In the genomic region with DNA sequence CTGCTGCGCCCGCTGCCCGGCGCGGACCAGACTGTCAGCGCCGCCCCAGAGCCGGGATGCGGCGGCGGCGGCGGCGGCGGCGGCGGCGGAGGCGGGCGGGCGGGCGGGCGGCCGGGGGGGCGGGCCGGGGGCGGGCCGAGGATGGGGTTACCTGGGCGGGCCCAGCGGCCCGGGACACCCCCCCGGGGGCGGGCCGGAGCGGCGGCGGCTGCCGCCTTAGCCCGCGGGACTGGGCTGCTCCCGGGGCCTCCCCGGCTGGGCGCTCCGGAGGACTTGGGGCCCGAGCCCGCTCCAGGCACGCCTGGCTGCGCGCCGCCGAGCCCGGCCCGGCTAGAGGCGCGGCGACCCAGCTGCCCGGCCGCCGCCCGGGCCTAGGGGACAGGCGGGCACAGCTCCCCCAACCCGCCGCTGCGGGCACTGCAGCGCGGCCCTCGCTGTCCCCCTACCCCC, we compare ENCODE assay signal across 8 cellular contexts. TPM values are rescaled to one million over a fixed set of nuclear protein-coding genes. Genes with fewer than 3 reads are reported as not detected.
DNase-seq lines count a peak whose midpoint lies in the region; ATAC-seq and TF ChIP-seq lines count a peak whose summit lies in the region.

A gene (minus strand): TSS at position 33 of the 450 bp plus-strand sequence. CDS start 175 bp downstream, outside the sequence.

- H3K9me3 Mint-ChIP-seq in memory B cell = no peaks in the 10 kb centered on the region

- DNase-seq in AG20443 (ENCODE audit: low spot score) = peak; percentile 88
- peak; percentile 80 for DNase-seq in ecto neural progenitor cell (ENCODE audit: low spot score)
- DNase-seq in memory B cell (ENCODE audit: low spot score in 2 of 2) = peak; percentile 30 to 41
- DNase-seq in upper lobe of right lung = peak; percentile 81
- no peak for DNase-seq in NAMALWA (ENCODE audit: low spot score)

- H3K27me3 Mint-ChIP-seq in memory B cell = peaks cover 24% of the 10 kb centered on the region

- ATAC-seq in GM18867 (IDR thresholded peaks at IDR 0.05; ENCODE audit: unreplicated experiment) (peak; percentile 53), SK-N-SH treated with all-trans-retinoic acid at 6 μM for 48 hours (peak; percentile 45), memory B cell (ENCODE audit: low read depth) (peak; percentile 78), upper lobe of right lung (peak; percentile 80), GM18907 (IDR thresholded peaks at IDR 0.05; ENCODE audit: unreplicated experiment) (no peak)

- no peak for TF ChIP-seq CTCF in upper lobe of right lung (IDR thresholded peaks at IDR 0.05)

- H3K4me1 Mint-ChIP-seq in memory B cell = peaks cover 5% of the 10 kb centered on the region

- H3K27ac Mint-ChIP-seq in memory B cell = peak within 1 kb of the TSS; percentile 33

- H3K9me3 ChIP-seq in upper lobe of right lung = no peaks in the 10 kb centered on the region

- peak within 1 kb of the TSS; percentile 54 for H3K4me3 ChIP-seq in upper lobe of right lung

- H3K27me3 ChIP-seq in upper lobe of right lung = peaks cover 25% of the 10 kb centered on the region

- peak within 1 kb of the TSS; percentile 89 for H3K4me3 Mint-ChIP-seq in memory B cell

- peaks cover 13% of the 10 kb centered on the region for H3K4me1 ChIP-seq in upper lobe of right lung

- intact Hi-C loops in upper lobe of right lung (cut with DNase I) = no loop called here

- H3K36me3 Mint-ChIP-seq in memory B cell = no peaks in the 10 kb centered on the region

- H3K27ac ChIP-seq in upper lobe of right lung = no peak within 1 kb of the TSS

- no peaks in the 10 kb centered on the region for H3K36me3 ChIP-seq in upper lobe of right lung

TF ChIP-seq in SK-N-SH treated with all-trans-retinoic acid at 6 μM for 48 hours, 23 proteins besides CTCF, POLR2A, EP300 and RAD21:
- TF ChIP-seq, protein P1, sequence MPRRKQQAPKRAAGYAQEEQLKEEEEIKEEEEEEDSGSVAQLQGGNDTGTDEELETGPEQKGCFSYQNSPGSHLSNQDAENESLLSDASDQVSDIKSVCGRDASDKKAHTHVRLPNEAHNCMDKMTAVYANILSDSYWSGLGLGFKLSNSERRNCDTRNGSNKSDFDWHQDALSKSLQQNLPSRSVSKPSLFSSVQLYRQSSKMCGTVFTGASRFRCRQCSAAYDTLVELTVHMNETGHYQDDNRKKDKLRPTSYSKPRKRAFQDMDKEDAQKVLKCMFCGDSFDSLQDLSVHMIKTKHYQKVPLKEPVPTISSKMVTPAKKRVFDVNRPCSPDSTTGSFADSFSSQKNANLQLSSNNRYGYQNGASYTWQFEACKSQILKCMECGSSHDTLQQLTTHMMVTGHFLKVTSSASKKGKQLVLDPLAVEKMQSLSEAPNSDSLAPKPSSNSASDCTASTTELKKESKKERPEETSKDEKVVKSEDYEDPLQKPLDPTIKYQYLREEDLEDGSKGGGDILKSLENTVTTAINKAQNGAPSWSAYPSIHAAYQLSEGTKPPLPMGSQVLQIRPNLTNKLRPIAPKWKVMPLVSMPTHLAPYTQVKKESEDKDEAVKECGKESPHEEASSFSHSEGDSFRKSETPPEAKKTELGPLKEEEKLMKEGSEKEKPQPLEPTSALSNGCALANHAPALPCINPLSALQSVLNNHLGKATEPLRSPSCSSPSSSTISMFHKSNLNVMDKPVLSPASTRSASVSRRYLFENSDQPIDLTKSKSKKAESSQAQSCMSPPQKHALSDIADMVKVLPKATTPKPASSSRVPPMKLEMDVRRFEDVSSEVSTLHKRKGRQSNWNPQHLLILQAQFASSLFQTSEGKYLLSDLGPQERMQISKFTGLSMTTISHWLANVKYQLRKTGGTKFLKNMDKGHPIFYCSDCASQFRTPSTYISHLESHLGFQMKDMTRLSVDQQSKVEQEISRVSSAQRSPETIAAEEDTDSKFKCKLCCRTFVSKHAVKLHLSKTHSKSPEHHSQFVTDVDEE (CRISPR knock-in tag; IDR thresholded peaks at IDR 0.05) = no peak
- TF ChIP-seq, protein P2, sequence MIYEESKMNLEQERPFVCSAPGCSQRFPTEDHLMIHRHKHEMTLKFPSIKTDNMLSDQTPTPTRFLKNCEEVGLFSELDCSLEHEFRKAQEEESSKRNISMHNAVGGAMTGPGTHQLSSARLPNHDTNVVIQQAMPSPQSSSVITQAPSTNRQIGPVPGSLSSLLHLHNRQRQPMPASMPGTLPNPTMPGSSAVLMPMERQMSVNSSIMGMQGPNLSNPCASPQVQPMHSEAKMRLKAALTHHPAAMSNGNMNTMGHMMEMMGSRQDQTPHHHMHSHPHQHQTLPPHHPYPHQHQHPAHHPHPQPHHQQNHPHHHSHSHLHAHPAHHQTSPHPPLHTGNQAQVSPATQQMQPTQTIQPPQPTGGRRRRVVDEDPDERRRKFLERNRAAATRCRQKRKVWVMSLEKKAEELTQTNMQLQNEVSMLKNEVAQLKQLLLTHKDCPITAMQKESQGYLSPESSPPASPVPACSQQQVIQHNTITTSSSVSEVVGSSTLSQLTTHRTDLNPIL (CRISPR knock-in tag; IDR thresholded peaks at IDR 0.05; ENCODE audit: low read depth) = no peak
- TF ChIP-seq ZNF565 (CRISPR knock-in tag; conservative IDR thresholded peaks at IDR 0.05; ENCODE audit: low read depth) = no peak
- TF ChIP-seq, protein P3, sequence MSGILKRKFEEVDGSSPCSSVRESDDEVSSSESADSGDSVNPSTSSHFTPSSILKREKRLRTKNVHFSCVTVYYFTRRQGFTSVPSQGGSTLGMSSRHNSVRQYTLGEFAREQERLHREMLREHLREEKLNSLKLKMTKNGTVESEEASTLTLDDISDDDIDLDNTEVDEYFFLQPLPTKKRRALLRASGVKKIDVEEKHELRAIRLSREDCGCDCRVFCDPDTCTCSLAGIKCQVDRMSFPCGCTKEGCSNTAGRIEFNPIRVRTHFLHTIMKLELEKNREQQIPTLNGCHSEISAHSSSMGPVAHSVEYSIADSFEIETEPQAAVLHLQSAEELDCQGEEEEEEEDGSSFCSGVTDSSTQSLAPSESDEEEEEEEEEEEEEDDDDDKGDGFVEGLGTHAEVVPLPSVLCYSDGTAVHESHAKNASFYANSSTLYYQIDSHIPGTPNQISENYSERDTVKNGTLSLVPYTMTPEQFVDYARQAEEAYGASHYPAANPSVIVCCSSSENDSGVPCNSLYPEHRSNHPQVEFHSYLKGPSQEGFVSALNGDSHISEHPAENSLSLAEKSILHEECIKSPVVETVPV (CRISPR knock-in tag; IDR thresholded peaks at IDR 0.05) = no peak
- TF ChIP-seq CSDC2 (CRISPR knock-in tag; IDR thresholded peaks at IDR 0.05) = no peak
- no peak for TF ChIP-seq GLIS3 (CRISPR knock-in tag; IDR thresholded peaks at IDR 0.05)
- TF ChIP-seq ZNF70 (CRISPR knock-in tag; IDR thresholded peaks at IDR 0.05) = no peak
- TF ChIP-seq SNAI2 (CRISPR knock-in tag; IDR thresholded peaks at IDR 0.05) = no peak
- TF ChIP-seq PPARA (CRISPR knock-in tag; IDR thresholded peaks at IDR 0.05; ENCODE audit: borderline replicate concordance) = no peak
- no peak for TF ChIP-seq ZC3H10 (CRISPR knock-in tag; IDR thresholded peaks at IDR 0.05)
- TF ChIP-seq ISL1 (CRISPR knock-in tag; IDR thresholded peaks at IDR 0.05) = no peak
- no peak for TF ChIP-seq ZNF8 (CRISPR knock-in tag; IDR thresholded peaks at IDR 0.05)
- TF ChIP-seq, protein P4, sequence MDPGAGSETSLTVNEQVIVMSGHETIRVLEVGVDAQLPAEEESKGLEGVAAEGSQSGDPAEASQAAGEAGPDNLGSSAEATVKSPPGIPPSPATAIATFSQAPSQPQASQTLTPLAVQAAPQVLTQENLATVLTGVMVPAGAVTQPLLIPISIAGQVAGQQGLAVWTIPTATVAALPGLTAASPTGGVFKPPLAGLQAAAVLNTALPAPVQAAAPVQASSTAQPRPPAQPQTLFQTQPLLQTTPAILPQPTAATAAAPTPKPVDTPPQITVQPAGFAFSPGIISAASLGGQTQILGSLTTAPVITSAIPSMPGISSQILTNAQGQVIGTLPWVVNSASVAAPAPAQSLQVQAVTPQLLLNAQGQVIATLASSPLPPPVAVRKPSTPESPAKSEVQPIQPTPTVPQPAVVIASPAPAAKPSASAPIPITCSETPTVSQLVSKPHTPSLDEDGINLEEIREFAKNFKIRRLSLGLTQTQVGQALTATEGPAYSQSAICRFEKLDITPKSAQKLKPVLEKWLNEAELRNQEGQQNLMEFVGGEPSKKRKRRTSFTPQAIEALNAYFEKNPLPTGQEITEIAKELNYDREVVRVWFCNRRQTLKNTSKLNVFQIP (CRISPR knock-in tag; IDR thresholded peaks at IDR 0.05; ENCODE audit: borderline replicate concordance, low read depth) = no peak
- TF ChIP-seq RARB (CRISPR knock-in tag; IDR thresholded peaks at IDR 0.05) = no peak
- TF ChIP-seq ARNTL (CRISPR knock-in tag; IDR thresholded peaks at IDR 0.05; ENCODE audit: borderline replicate concordance, low read depth) = no peak

RNA-seq across cellular contexts. Expression of the gene that starts here (rescaled TPM):
- total RNA-seq in upper lobe of right lung = 1.8 TPM
